32 cellular contexts compared by ENCODE assay signal in genomic region chr4:107541511-107541910, GRCh38.
"Had no signal": no experiment of that assay in that cellular context is flagged by ENCODE, and none has a peak within 500 bp of the region (broad histone marks: within the 10 kb centered on the region; RNA-seq: fewer than 3 reads in every experiment).

No MANE protein-coding gene starts in this region.

- H3K27me3 ChIP-seq: body of pancreas, cardiac muscle cell, colonic mucosa, esophagus squamous epithelium, gastroesophageal sphincter had no signal

- H3K4me1 Mint-ChIP-seq: activated B cell treated with CpG ODN at 0.5 μM for 24 hours; activated T-helper 17 cell treated with anti-CD3 and anti-CD28 coated beads, Interleukin-2, amount 50 U/mL, for 72 hours; T-cell had no signal

- H3K36me3 Mint-ChIP-seq: activated naive CD8-positive, alpha-beta T cell; T-cell had no signal

- H3K4me3 ChIP-seq: body of pancreas, cardiac muscle cell, colonic mucosa, esophagus squamous epithelium, gastroesophageal sphincter had no signal

- H3K36me3 ChIP-seq: cardiac muscle cell, colonic mucosa, esophagus squamous epithelium, gastroesophageal sphincter, WERI-Rb-1 had no signal

- H3K9me3 ChIP-seq: body of pancreas, colonic mucosa, esophagus squamous epithelium, gastroesophageal sphincter had no signal

- FAIRE-seq: endometrium, endothelial cell of umbilical vein had no signal

- ATAC-seq: activated CD4-positive, CD25-positive, alpha-beta regulatory T cell treated with anti-CD3 and anti-CD28 coated beads, Interleukin-2, amount 50 U/mL, for 24 hours; activated CD8-positive, alpha-beta T cell treated with anti-CD3 and anti-CD28 coated beads for 36 hours; activated T-cell treated with anti-CD3 and anti-CD28 coated beads, Interleukin-2, amount 50 U/mL, for 4 hours; activated T-helper 17 cell treated with anti-CD3 and anti-CD28 coated beads, Interleukin-2, amount 50 U/mL, for 72 hours; body of pancreas; gastroesophageal sphincter; T-cell had no signal

- H3K27ac Mint-ChIP-seq: activated B cell treated with CpG ODN at 0.5 μM for 24 hours; activated CD8-positive, alpha-beta T cell treated with anti-CD3 and anti-CD28 coated beads for 36 hours; activated naive CD8-positive, alpha-beta T cell; activated T-helper 17 cell treated with anti-CD3 and anti-CD28 coated beads, Interleukin-2, amount 50 U/mL, for 72 hours; T-cell; T-helper 1 cell treated with Interleukin-12 subunit alpha and Interleukin-12 subunit beta and Interleukin-4 antibody, amounts not matched to agents 30 μg/mL and 1 μg/mL, for 36 hours; T-helper 2 cell treated with Interferon-gamma antibody and Interleukin-4, amounts not matched to agents 5 μg/mL and 100 μg/mL, for 36 hours had no signal

- H3K27me3 Mint-ChIP-seq: activated B cell treated with CpG ODN at 0.5 μM for 24 hours; activated T-helper 17 cell treated with anti-CD3 and anti-CD28 coated beads, Interleukin-2, amount 50 U/mL, for 72 hours had no signal

- H3K4me3 Mint-ChIP-seq: activated B cell treated with CpG ODN at 0.5 μM for 24 hours; activated CD8-positive, alpha-beta T cell treated with anti-CD3 and anti-CD28 coated beads for 36 hours; activated naive CD8-positive, alpha-beta T cell; activated T-cell treated with anti-CD3 and anti-CD28 coated beads, Interleukin-2, amount 50 U/mL, for 4 hours; activated T-helper 17 cell treated with anti-CD3 and anti-CD28 coated beads, Interleukin-2, amount 50 U/mL, for 72 hours; T-cell; T-helper 1 cell treated with Interleukin-12 subunit alpha and Interleukin-12 subunit beta and Interleukin-4 antibody, amounts not matched to agents 30 μg/mL and 1 μg/mL, for 36 hours; T-helper 2 cell treated with Interferon-gamma antibody and Interleukin-4, amounts not matched to agents 5 μg/mL and 100 μg/mL, for 36 hours had no signal

- H3K9me3 Mint-ChIP-seq: activated B cell treated with CpG ODN at 0.5 μM for 24 hours; activated CD8-positive, alpha-beta T cell treated with anti-CD3 and anti-CD28 coated beads for 36 hours; activated T-cell treated with anti-CD3 and anti-CD28 coated beads, Interleukin-2, amount 50 U/mL, for 4 hours; T-cell; T-helper 1 cell treated with Interleukin-12 subunit alpha and Interleukin-12 subunit beta and Interleukin-4 antibody, amounts not matched to agents 30 μg/mL and 1 μg/mL, for 36 hours; T-helper 2 cell treated with Interferon-gamma antibody and Interleukin-4, amounts not matched to agents 5 μg/mL and 100 μg/mL, for 36 hours had no signal

- DNase-seq: activated B cell treated with CpG ODN at 0.5 μM for 24 hours; activated CD4-positive, alpha-beta T cell treated with anti-CD3 and anti-CD28 coated beads for 48 hours; activated CD4-positive, alpha-beta T cell treated with anti-CD3 and anti-CD28 coated beads, Interleukin-2, amount 50 U/mL, for 1 hour; activated CD4-positive, alpha-beta T cell treated with anti-CD3 and anti-CD28 coated beads, Interleukin-2, amount 50 U/mL, for 48 hours; activated CD8-positive, alpha-beta memory T cell treated with anti-CD3 and anti-CD28 coated beads for 24 hours; activated CD8-positive, alpha-beta T cell treated with anti-CD3 and anti-CD28 coated beads for 36 hours; activated effector memory CD4-positive, alpha-beta T cell treated with Interleukin-2 at 50 U/mL for 16 hours; activated gamma-delta T cell treated with Interleukin-2 at 50 U/mL for 16 hours; activated naive CD4-positive, alpha-beta T cell treated with anti-CD3 and anti-CD28 coated beads, Interleukin-2, amount 50 U/mL, for 16 hours; activated naive CD4-positive, alpha-beta T cell treated with Interleukin-2 at 50 U/mL for 16 hours; activated T-cell treated with anti-CD3 and anti-CD28 coated beads, Interleukin-2, amount 50 U/mL, for 4 hours; amygdala; aorta; body of pancreas; central memory CD4-positive, alpha-beta T cell; cerebellar nuclear complex; colonic mucosa; effector CD8-positive, alpha-beta T cell; esophagus squamous epithelium; foreskin melanocyte; T-cell; T1000; WERI-Rb-1 had no signal
